ENCODE assay signal across 8 cellular contexts in the genomic region with DNA sequence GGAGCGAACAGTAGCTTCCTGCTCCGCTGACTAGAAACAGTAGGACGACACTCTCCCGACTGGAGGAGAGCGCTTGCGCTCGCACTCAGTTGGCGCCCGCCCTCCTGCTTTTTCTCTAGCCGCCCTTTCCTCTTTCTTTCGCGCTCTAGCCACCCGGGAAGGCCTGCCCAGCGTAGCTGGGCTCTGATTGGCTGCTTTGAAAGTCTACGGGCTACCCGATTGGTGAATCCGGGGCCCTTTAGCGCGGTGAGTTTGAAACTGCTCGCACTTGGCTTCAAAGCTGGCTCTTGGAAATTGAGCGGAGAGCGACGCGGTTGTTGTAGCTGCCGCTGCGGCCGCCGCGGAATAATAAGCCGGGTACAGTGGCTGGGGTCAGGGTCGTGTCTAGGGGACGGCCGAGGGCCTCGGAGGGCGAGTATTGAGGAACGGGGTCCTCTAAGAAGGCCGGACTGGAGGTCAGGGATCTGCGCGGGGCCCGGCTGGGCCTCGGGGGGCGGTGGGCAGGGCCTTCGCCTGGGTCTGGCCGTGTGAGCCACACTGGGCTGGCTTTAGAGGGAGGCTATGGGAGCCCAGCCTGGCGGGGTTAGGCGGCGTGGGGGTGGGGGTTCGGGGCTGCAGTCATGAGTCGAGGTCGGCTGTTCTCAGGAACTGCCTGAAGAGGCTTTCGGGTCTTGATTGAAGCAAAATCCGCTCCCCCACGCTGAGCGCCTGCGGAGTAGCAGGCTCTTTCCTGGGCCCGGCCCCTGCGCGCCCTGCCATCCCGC. TPM values are rescaled to one million over a fixed set of nuclear protein-coding genes. Genes with fewer than 3 reads are reported as not detected.
DNase-seq lines count a peak whose midpoint lies in the region; TF ChIP-seq lines count a peak whose summit lies in the region.

Gene CDK1 (plus strand): TSS at position 265 of the 764 bp plus-strand sequence. CDS start 1,688 bp downstream, outside the sequence.

- H2AFZ ChIP-seq in MM.1S (ENCODE audit: low read length) (peak within 1 kb of the TSS; percentile 66), neural progenitor cell (replicated peaks) (peak within 1 kb of the TSS; percentile 84)

- no peaks in the 10 kb centered on the region for H3K9me3 Mint-ChIP-seq in neural progenitor cell

- H3K4me2 ChIP-seq in MM.1S (ENCODE audit: low read depth, low read length) (peak within 1 kb of the TSS; percentile 65), neural progenitor cell (peak within 1 kb of the TSS; percentile 91)

- DNase-seq in G401 (ENCODE audit: low spot score): peak; percentile 98
- peak; percentile 99 for DNase-seq in HAP-1 (ENCODE audit: low spot score in 2 of 2)
- DNase-seq in MM.1S: peak; percentile 98
- peak; percentile 71 for DNase-seq in SIG-M5 (lab: John Stamatoyannopoulos, UW)
- peak; percentile 61 for DNase-seq in activated gamma-delta T cell (lab: John Stamatoyannopoulos, UW)
- peak; percentile 98 to 99 for DNase-seq in foreskin fibroblast
- DNase-seq in neural progenitor cell (ENCODE audit: low spot score): peak; percentile 98
- peak; percentile 99 for DNase-seq in stromal cell of bone marrow (ENCODE audit: low read depth)

- no peaks in the 10 kb centered on the region for H3K27me3 Mint-ChIP-seq in neural progenitor cell (ENCODE audit: insufficient read depth, low read depth)

- no peaks in the 10 kb centered on the region for H3K9me2 ChIP-seq in MM.1S (replicated peaks; ENCODE audit: insufficient read depth, low read length)

- H3K4me3 Mint-ChIP-seq in neural progenitor cell: peak within 1 kb of the TSS; percentile 99

- in situ Hi-C loops in G401 (cut with HindIII; ENCODE audit: low sequenced_read_pairs) (loop anchor here (25.0 kb wide), 1 partner anchor 341 kb away; no protein-coding TSS in a partner anchor), HAP-1 (cut with MboI; ENCODE audit: low sequenced_read_pairs) (no loop called here)

- H3K79me2 ChIP-seq in MM.1S (ENCODE audit: low read length) (peaks cover 51% of the 10 kb centered on the region), neural progenitor cell (ENCODE audit: low read depth) (peaks cover 51% of the 10 kb centered on the region)

- H3K27ac Mint-ChIP-seq in neural progenitor cell: peak within 1 kb of the TSS; percentile 99

- H3K9ac ChIP-seq in MM.1S (ENCODE audit: low read length) (peak within 1 kb of the TSS; percentile 83), neural progenitor cell (peak within 1 kb of the TSS; percentile 68)

- H3K36me3 Mint-ChIP-seq in neural progenitor cell: peaks cover 14% of the 10 kb centered on the region

- peak within 1 kb of the TSS; percentile 91 for H3K4me3 ChIP-seq in HAP-1
- H3K4me3 ChIP-seq in MM.1S (ENCODE audit: low read length): peak within 1 kb of the TSS; percentile 90
- peak within 1 kb of the TSS; percentile 70 for H3K4me3 ChIP-seq in foreskin fibroblast (ENCODE audit: low read depth in 1 of 2, low read length in 2 of 2)
- H3K4me3 ChIP-seq in neural progenitor cell: peak within 1 kb of the TSS; percentile 88

- peaks cover 5% of the 10 kb centered on the region; the same call in 1 of the 2 replicates for H4K20me1 ChIP-seq in MM.1S (ENCODE audit: insufficient read depth, low read length)
- H4K20me1 ChIP-seq in neural progenitor cell (ENCODE audit: low read depth): peaks cover 47% of the 10 kb centered on the region

- H3K9me3 ChIP-seq in HAP-1: no peaks in the 10 kb centered on the region
- no peaks in the 10 kb centered on the region for H3K9me3 ChIP-seq in MM.1S (replicated peaks; ENCODE audit: insufficient read depth, low read length)
- no peaks in the 10 kb centered on the region for H3K9me3 ChIP-seq in neural progenitor cell (ENCODE audit: low read depth)

- H3K4me1 Mint-ChIP-seq in neural progenitor cell: peaks cover 27% of the 10 kb centered on the region

- H3K27ac ChIP-seq in MM.1S (ENCODE audit: low read length): peak within 1 kb of the TSS; percentile 76
- H3K27ac ChIP-seq in neural progenitor cell: peak within 1 kb of the TSS; percentile 59

- peaks cover 38% of the 10 kb centered on the region for H3K36me3 ChIP-seq in HAP-1 (replicated peaks)
- peaks cover 15% of the 10 kb centered on the region for H3K36me3 ChIP-seq in MM.1S (replicated peaks; ENCODE audit: insufficient read depth, low read length)
- peaks cover 14% of the 10 kb centered on the region for H3K36me3 ChIP-seq in neural progenitor cell

- no peak for TF ChIP-seq CTCF in MM.1S (IDR thresholded peaks at IDR 0.05; ENCODE audit: low read length)
- no peak for TF ChIP-seq CTCF in foreskin fibroblast (IDR thresholded peaks at IDR 0.05; ENCODE audit: low read depth, low read length)
- no peak for TF ChIP-seq CTCF in neural progenitor cell (IDR thresholded peaks at IDR 0.05)

- peaks cover 18% of the 10 kb centered on the region for H3K4me1 ChIP-seq in HAP-1
- peaks cover 5% of the 10 kb centered on the region for H3K4me1 ChIP-seq in MM.1S (ENCODE audit: low read length)
- H3K4me1 ChIP-seq in neural progenitor cell: peaks cover 23% of the 10 kb centered on the region

- H3F3A ChIP-seq in MM.1S (ENCODE audit: insufficient read depth, low read length) (no peaks in the 10 kb centered on the region), neural progenitor cell (ENCODE audit: low read depth) (peaks cover 6% of the 10 kb centered on the region)

- H3K27me3 ChIP-seq in HAP-1 (ENCODE audit: low read depth) (no peaks in the 10 kb centered on the region), MM.1S (replicated peaks; ENCODE audit: insufficient read depth, low read length) (no peaks in the 10 kb centered on the region), neural progenitor cell (no peaks in the 10 kb centered on the region)

RNA-seq across cellular contexts. Expression of gene CDK1, which starts in this region (rescaled TPM):
- total RNA-seq in G401 (2014; rRNA removed; shearing (Covaris generic)): 337 and 365 TPM in 2 replicates
- total RNA-seq in neural progenitor cell (ENCODE audit: low replicate concordance): 291 and 421 TPM in 2 replicates

Comparison
In these comparisons a context has a peak if more than half of its experiments do, and no peak if none do; other contexts are left out.
1. Peak in every context shown above with its lines: DNase-seq, H3K4me3 ChIP-seq and H3K27ac ChIP-seq.